In genomic region chrX:106902684-106903083, GRCh38 we compare ENCODE assay signal across 19 cellular contexts. TPM values are rescaled to one million over a fixed set of nuclear protein-coding genes. Genes with fewer than 3 reads are reported as not detected.
DNase-seq lines count a peak whose midpoint lies in the region; ATAC-seq, FAIRE-seq and TF ChIP-seq lines count a peak whose summit lies in the region.
"Had no signal": no experiment of that assay in that cellular context is flagged by ENCODE, and none has a peak within 500 bp of the region (broad histone marks: within the 10 kb centered on the region; RNA-seq: fewer than 3 reads in every experiment).

No MANE protein-coding gene starts in this region.

- no peaks in the 10 kb centered on the region for H3K27me3 Mint-ChIP-seq in activated naive CD8-positive, alpha-beta T cell treated with anti-CD3 and anti-CD28 coated beads for 36 hours

- intact Hi-C loops in HepG2 (cut with micrococcal nuclease; ENCODE audit: unreplicated experiment) (no loop called here), psoas muscle (cut with DNase I) (loop anchor here in 1 of 2 donors (10.0 kb wide), 1 partner anchor 178 kb away; the partner anchor contains the start of gene RNF128)

- H3K27ac ChIP-seq in HepG2 (ENCODE audit: extremely low read length, insufficient read depth, low read length) = peak overlapping the region; percentile 87
- H3K27ac ChIP-seq in psoas muscle = peak overlapping the region; percentile 85

- H3K36me3 Mint-ChIP-seq in activated naive CD8-positive, alpha-beta T cell treated with anti-CD3 and anti-CD28 coated beads for 36 hours = no peaks in the 10 kb centered on the region
- H3K36me3 Mint-ChIP-seq: CD14-positive monocyte; CD8-positive, alpha-beta T cell had no signal

- FAIRE-seq in HepG2 (lab: Jason Lieb, UNC) = peak; percentile 72
- FAIRE-seq: GM19239, HTR-8/SVneo had no signal

- H2AFZ ChIP-seq in HepG2 (ENCODE audit: low read length) = no peak overlapping the region

- H3K4me1 Mint-ChIP-seq in activated naive CD8-positive, alpha-beta T cell treated with anti-CD3 and anti-CD28 coated beads for 36 hours = no peaks in the 10 kb centered on the region
- H3K4me1 Mint-ChIP-seq: CD14-positive monocyte had no signal

- H3K9ac ChIP-seq in HepG2 (ENCODE audit: insufficient read depth, low read depth, low read length) = peak overlapping the region; percentile 43; the same call in 1 of the 2 replicates

- H3K36me3 ChIP-seq in HepG2 (replicated peaks in 1 of 2; ENCODE audit: control insufficient read depth in 1 of 2, insufficient read depth in 2 of 2, low read length in 2 of 2) (no peaks in the 10 kb centered on the region), psoas muscle (ENCODE audit: insufficient read depth in 1 of 2, low read depth in 1 of 2) (no peaks in the 10 kb centered on the region)

- BruUV-seq in HepG2 (replicated peaks; lab: Mats Ljungman, UMichigan) = no TSS peak

- no peaks in the 10 kb centered on the region for H3K27me3 ChIP-seq in HepG2 (ENCODE audit: control insufficient read depth in 1 of 2, insufficient read depth in 2 of 2, low read length in 2 of 2)
- no peaks in the 10 kb centered on the region for H3K27me3 ChIP-seq in psoas muscle (ENCODE audit: insufficient read depth in 3 of 3, low read length in 2 of 3)

- TF ChIP-seq CTCF in HepG2 (CRISPR knock-in tag; IDR thresholded peaks at IDR 0.05) = no peak
- no peak for TF ChIP-seq CTCF in psoas muscle (IDR thresholded peaks at IDR 0.05)

- H3K9me3 Mint-ChIP-seq in activated naive CD8-positive, alpha-beta T cell treated with anti-CD3 and anti-CD28 coated beads for 36 hours = no peaks in the 10 kb centered on the region
- H3K9me3 Mint-ChIP-seq: CD14-positive monocyte; CD8-positive, alpha-beta T cell; HFFc6 had no signal

- peak in 1 of 2 experiments; percentile 62; a peak in 1 of 4 replicates for TF ChIP-seq EP300 in HepG2 (IDR thresholded peaks at IDR 0.05; ENCODE audit: low read depth in 2 of 2, low read length in 2 of 2)
- no peak for TF ChIP-seq EP300 in HepG2 (CRISPR knock-in tag; IDR thresholded peaks at IDR 0.05; ENCODE audit: borderline replicate concordance)

- ATAC-seq in HepG2 = peak; percentile 57
- no peak for ATAC-seq in psoas muscle
- no peak for ATAC-seq in GM19467 (IDR thresholded peaks at IDR 0.05; ENCODE audit: unreplicated experiment)
- ATAC-seq: CD8-positive, alpha-beta T cell had no signal

- no peaks in the 10 kb centered on the region for H3K79me2 ChIP-seq in HepG2 (ENCODE audit: insufficient read depth, low read length)

- H3K4me1 ChIP-seq in HepG2 (ENCODE audit: insufficient read depth, low read length) (peaks cover 84% of the 10 kb centered on the region), psoas muscle (peaks cover 30% of the 10 kb centered on the region)

- in situ Hi-C loops in HepG2 (cut with HindIII; ENCODE audit: extremely low pct_ligation_motif_present, low pct_unique_long_range_greater_than_20kb) = loop anchor here (5.0 kb wide), 1 partner anchor 60 kb away; no protein-coding TSS in a partner anchor

- TF ChIP-seq POLR2A in HepG2 (IDR thresholded peaks at IDR 0.05; ENCODE audit: insufficient read depth in 1 of 2, low read depth in 2 of 2, low read length in 2 of 2) = no peak

- TF ChIP-seq RAD21 in HepG2 (CRISPR knock-in tag; IDR thresholded peaks at IDR 0.05) = no peak

- CTCF ChIA-PET in HepG2 (lab: Yijun Ruan, JAX; ENCODE audit: low intra/inter-chr PET ratio, low total read pairs) = no interaction called here

- H3K9me3 ChIP-seq in HepG2 (ENCODE audit: low read length) (no peaks in the 10 kb centered on the region), psoas muscle (no peaks in the 10 kb centered on the region)

- peak overlapping the region; percentile 54 for H3K4me2 ChIP-seq in HepG2 (ENCODE audit: low read depth, low read length)

- no peak overlapping the region for H3K27ac Mint-ChIP-seq in activated naive CD8-positive, alpha-beta T cell treated with anti-CD3 and anti-CD28 coated beads for 36 hours
- H3K27ac Mint-ChIP-seq: CD14-positive monocyte; CD8-positive, alpha-beta T cell; HFFc6 had no signal

- POLR2A ChIA-PET in HepG2 (lab: Yijun Ruan, JAX) = interaction anchor here (1.1 to 5.1 kb wide), 8 partner anchors 8 to 60 kb away, joined by 3 to 76 read pairs (median 6); no protein-coding TSS in a partner anchor

- H3K4me3 Mint-ChIP-seq in activated naive CD8-positive, alpha-beta T cell treated with anti-CD3 and anti-CD28 coated beads for 36 hours = no peak overlapping the region
- H3K4me3 Mint-ChIP-seq: CD14-positive monocyte; CD8-positive, alpha-beta T cell; HFFc6 had no signal

- DNase-seq in NCI-H82 treated with DMSO at 0.1 percent for 48 hours (lab: John Stamatoyannopoulos, UW; ENCODE audit: unreplicated experiment) = peak; percentile 1
- DNase-seq in HepG2 (ENCODE audit: low spot score) = peak; percentile 73
- no peak for DNase-seq in psoas muscle
- DNase-seq in SIG-M5 treated with dmso at 0.1 percent for 504 hours (lab: John Stamatoyannopoulos, UW; ENCODE audit: unreplicated experiment) = no peak
- no peak for DNase-seq in NCI-H128 (lab: John Stamatoyannopoulos, UW; ENCODE audit: unreplicated experiment)
- no peak for DNase-seq in activated naive CD8-positive, alpha-beta T cell treated with anti-CD3 and anti-CD28 coated beads for 36 hours
- DNase-seq: CD8-positive, alpha-beta T cell; COR-L47; DND-41; GF-D8; HCEC 1CT; HFFc6 had no signal

- peak overlapping the region in 1 of 3 experiments; percentile 18; a peak in 1 of 6 replicates for H3K4me3 ChIP-seq in HepG2 (replicated peaks in 1 of 3; ENCODE audit: insufficient read depth in 1 of 3, low read depth in 2 of 3, low read length in 3 of 3)
- H3K4me3 ChIP-seq in psoas muscle = no peak overlapping the region

- H4K20me1 ChIP-seq in HepG2 (ENCODE audit: insufficient read depth, low read length) = no peaks in the 10 kb centered on the region

- WGBS in HepG2 (ENCODE audit: low lambda C conversion rate) = 0% methylated on average over 2 of the region's 2 CpGs
- 70 to 94% (median 87%) methylated on average over 2 of the region's 2 CpGs for WGBS in psoas muscle, 3 donors

TF ChIP-seq in HepG2, 621 proteins besides CTCF, POLR2A, EP300 and RAD21 (continues in another document):
- no peak for TF ChIP-seq ZNF207 (IDR thresholded peaks at IDR 0.05; ENCODE audit: borderline replicate concordance)

RNA-seq across cellular contexts. Expression of gene RIPPLY1, which starts 0.5 kb away (rescaled TPM):
- total RNA-seq in HepG2 (2016; rRNA removed; fragmentation: Illumina TruSeq; extraction: Trizol) = 0.49 and 0.86 TPM in 2 replicates
- 0.26 TPM in 1 of 2 replicates, not detected in the other for total RNA-seq in HepG2 (2016; cell fraction: cytosol; rRNA removed; fragmentation: Illumina TruSeq; extraction: Trizol; ENCODE audit: low read depth)
- total RNA-seq in HepG2 (2016; cell fraction: insoluble cytoplasmic fraction; rRNA removed; fragmentation: Illumina TruSeq; extraction: Trizol) = 0.39 and 0.43 TPM in 2 replicates
- 0.40 and 0.72 TPM in 2 replicates for total RNA-seq in HepG2 (2016; cell fraction: membrane; rRNA removed; fragmentation: Illumina TruSeq; extraction: Trizol)
- 0.87 TPM in 1 of 2 replicates, not detected in the other for total RNA-seq in HepG2 (2016; cell fraction: nucleus; rRNA removed; fragmentation: Illumina TruSeq; extraction: Trizol)
- 0.33 and 0.41 TPM in 2 replicates for polyA plus RNA-seq in HepG2 (2011; rRNA removed)
- polyA plus RNA-seq in HepG2 (2011; cell fraction: cytosol; rRNA removed) = 0.21 and 0.54 TPM in 2 replicates
- polyA plus RNA-seq in HepG2 (2011; cell fraction: nucleus; rRNA removed) = 0.19 TPM in 1 of 2 replicates, not detected in the other
- polyA plus RNA-seq in HepG2 (2012) = 0.25 and 0.40 TPM in 2 replicates
- 0.27 and 0.34 TPM in 2 replicates for polyA plus RNA-seq in HepG2 (2016; cell fraction: cytosol; fragmentation: Illumina TruSeq; extraction: Trizol; ENCODE audit: low read depth)
- polyA plus RNA-seq in HepG2 (2016; cell fraction: insoluble cytoplasmic fraction; fragmentation: Illumina TruSeq; extraction: Trizol; ENCODE audit: low read depth) = 0.35 and 0.63 TPM in 2 replicates
- 0.42 and 0.45 TPM in 2 replicates for polyA plus RNA-seq in HepG2 (2016; cell fraction: membrane; fragmentation: Illumina TruSeq; extraction: Trizol; ENCODE audit: low read depth)
- polyA plus RNA-seq in HepG2 (2016; cell fraction: nucleus; fragmentation: Illumina TruSeq; extraction: Trizol; ENCODE audit: insufficient read depth, low read depth) = 0.49 TPM in 1 of 2 replicates, not detected in the other
- polyA minus RNA-seq in HepG2 (2011; rRNA and poly(A)+ RNA removed; ENCODE audit: low replicate concordance) = 0.28 TPM in 1 of 2 replicates, not detected in the other
- polyA minus RNA-seq in HepG2 (2011; cell fraction: cytosol; rRNA and poly(A)+ RNA removed) = not detected in 2 replicates
- polyA minus RNA-seq in HepG2 (2011; cell fraction: nucleus; rRNA and poly(A)+ RNA removed) = 0.64 TPM in 1 of 2 replicates, not detected in the other
- under 1 TPM in 3 of 4 donors, not detected in 1; 0.20 to 0.36 (median 0.30) TPM for total RNA-seq in psoas muscle
- under 1 TPM in 2 of 3 donors, not detected in 1; 0.08 to 0.34 TPM for polyA plus RNA-seq in psoas muscle
- not detected for total RNA-seq in activated naive CD8-positive, alpha-beta T cell treated with anti-CD3 and anti-CD28 coated beads for 36 hours
- total RNA-seq: A673; CD8-positive, alpha-beta T cell; H4; HFFc6 had no signal
- polyA plus RNA-seq: CD14-positive monocyte had no signal

RNA-seq across cellular contexts. Expression of gene CLDN2, which starts 17.5 kb away (rescaled TPM):
- total RNA-seq in HepG2 (2016; rRNA removed; fragmentation: Illumina TruSeq; extraction: Trizol) = 1.1 and 1.5 TPM in 2 replicates
- total RNA-seq in HepG2 (2016; cell fraction: cytosol; rRNA removed; fragmentation: Illumina TruSeq; extraction: Trizol; ENCODE audit: low read depth) = 0.20 and 0.26 TPM in 2 replicates
- total RNA-seq in HepG2 (2016; cell fraction: insoluble cytoplasmic fraction; rRNA removed; fragmentation: Illumina TruSeq; extraction: Trizol) = 0.61 and 1.3 TPM in 2 replicates
- total RNA-seq in HepG2 (2016; cell fraction: membrane; rRNA removed; fragmentation: Illumina TruSeq; extraction: Trizol) = 0.59 and 0.72 TPM in 2 replicates
- total RNA-seq in HepG2 (2016; cell fraction: nucleus; rRNA removed; fragmentation: Illumina TruSeq; extraction: Trizol) = 1.3 and 1.6 TPM in 2 replicates
- polyA plus RNA-seq in HepG2 (2011; rRNA removed) = 1.0 and 1.3 TPM in 2 replicates
- 0.83 and 1.1 TPM in 2 replicates for polyA plus RNA-seq in HepG2 (2011; cell fraction: cytosol; rRNA removed)
- polyA plus RNA-seq in HepG2 (2011; cell fraction: nucleus; rRNA removed) = 0.55 and 0.59 TPM in 2 replicates
- polyA plus RNA-seq in HepG2 (2012) = 0.47 and 0.85 TPM in 2 replicates
- 0.24 and 0.27 TPM in 2 replicates for polyA plus RNA-seq in HepG2 (2016; cell fraction: cytosol; fragmentation: Illumina TruSeq; extraction: Trizol; ENCODE audit: low read depth)
- polyA plus RNA-seq in HepG2 (2016; cell fraction: insoluble cytoplasmic fraction; fragmentation: Illumina TruSeq; extraction: Trizol; ENCODE audit: low read depth) = 1.2 and 1.5 TPM in 2 replicates
- 0.60 and 0.61 TPM in 2 replicates for polyA plus RNA-seq in HepG2 (2016; cell fraction: membrane; fragmentation: Illumina TruSeq; extraction: Trizol; ENCODE audit: low read depth)
- 2.0 and 2.2 TPM in 2 replicates for polyA plus RNA-seq in HepG2 (2016; cell fraction: nucleus; fragmentation: Illumina TruSeq; extraction: Trizol; ENCODE audit: insufficient read depth, low read depth)
- 1.3 TPM in 1 of 2 replicates, not detected in the other for polyA minus RNA-seq in HepG2 (2011; rRNA and poly(A)+ RNA removed; ENCODE audit: low replicate concordance)
- 0.18 and 0.30 TPM in 2 replicates for polyA minus RNA-seq in HepG2 (2011; cell fraction: cytosol; rRNA and poly(A)+ RNA removed)
- 0.26 and 0.50 TPM in 2 replicates for polyA minus RNA-seq in HepG2 (2011; cell fraction: nucleus; rRNA and poly(A)+ RNA removed)
- under 1 TPM in 2 of 4 donors, not detected in 2; 0.10 to 0.15 TPM for total RNA-seq in psoas muscle
- polyA plus RNA-seq in psoas muscle = under 1 TPM in 2 of 3 donors, not detected in 1; 0.03 to 0.04 TPM
- not detected for total RNA-seq in activated naive CD8-positive, alpha-beta T cell treated with anti-CD3 and anti-CD28 coated beads for 36 hours
- total RNA-seq: A673; CD8-positive, alpha-beta T cell; H4; HFFc6 had no signal
- polyA plus RNA-seq: BJ, CD14-positive monocyte had no signal

Comparison
In these comparisons a context has a peak if more than half of its experiments do, and no peak if none do; other contexts are left out.
1. DNase-seq: peak in NCI-H82 treated with DMSO at 0.1 percent for 48 hours (single experiment) and HepG2 (single experiment); none in psoas muscle (0 of 2), SIG-M5 treated with dmso at 0.1 percent for 504 hours (single experiment), NCI-H128 (single experiment) and activated naive CD8-positive, alpha-beta T cell treated with anti-CD3 and anti-CD28 coated beads for 36 hours (single experiment).